19 cellular contexts compared by ENCODE assay signal in genomic region chr17:78332991-78333390, GRCh38. TPM values are rescaled to one million over a fixed set of nuclear protein-coding genes. Genes with fewer than 3 reads are reported as not detected.
DNase-seq lines count a peak whose midpoint lies in the region; ATAC-seq and FAIRE-seq lines count a peak whose summit lies in the region.
"Had no signal": no experiment of that assay in that cellular context is flagged by ENCODE, and none has a peak within 500 bp of the region (broad histone marks: within the 10 kb centered on the region; RNA-seq: fewer than 3 reads in every experiment).

No MANE protein-coding gene starts in this region.

- no peaks in the 10 kb centered on the region for H3K9me3 Mint-ChIP-seq in activated naive CD4-positive, alpha-beta T cell treated with anti-CD3 and anti-CD28 coated beads, Interleukin-2, amount 10 ng/mL, durations not matched to agents 7 days and 5 days
- no peaks in the 10 kb centered on the region for H3K9me3 Mint-ChIP-seq in activated CD8-positive, alpha-beta T cell treated with anti-CD3 and anti-CD28 coated beads, Interleukin-2, amount 10 ng/mL, durations not matched to agents 7 days and 5 days (ENCODE audit: insufficient read depth)
- H3K9me3 Mint-ChIP-seq in naive thymus-derived CD8-positive, alpha-beta T cell: no peaks in the 10 kb centered on the region
- H3K9me3 Mint-ChIP-seq in immature natural killer cell: peaks cover 0 to 1% (median 0%) of the 10 kb centered on the region in 6 donors

- POLR2A ChIA-PET in activated CD8-positive, alpha-beta T cell treated with anti-CD3 and anti-CD28 coated beads, Interleukin-2, amount 10 ng/mL, durations not matched to agents 7 days and 5 days (lab: Charles Lee): no interaction called here
- POLR2A ChIA-PET in naive thymus-derived CD8-positive, alpha-beta T cell (lab: Charles Lee): no interaction called here

- no peaks in the 10 kb centered on the region for H3K79me2 ChIP-seq in GM23248 (ENCODE audit: insufficient read depth)

- no peak overlapping the region for H3K4me2 ChIP-seq in GM23248 (ENCODE audit: unreplicated experiment)

- no peaks in the 10 kb centered on the region for H3K27me3 ChIP-seq in GM23248 (replicated peaks; ENCODE audit: insufficient read depth)
- H3K27me3 ChIP-seq: brain microvascular endothelial cell, SJSA1, tibial nerve had no signal

- no peaks in the 10 kb centered on the region for H3K36me3 ChIP-seq in GM23248 (ENCODE audit: low read depth)
- H3K36me3 ChIP-seq: brain microvascular endothelial cell, SJSA1, tibial nerve had no signal

- in situ Hi-C loops in GM23248 (cut with MboI): no loop called here

- WGBS in GM23248 (ENCODE audit: low coverage in 1 of 2, low lambda C conversion rate in 2 of 2, missing lambda C conversion rate in 2 of 2), 2 experiments: 89 to 91% methylated on average over 4 of the region's 4 CpGs

- H3K4me3 Mint-ChIP-seq in activated naive CD4-positive, alpha-beta T cell treated with anti-CD3 and anti-CD28 coated beads, Interleukin-2, amount 10 ng/mL, durations not matched to agents 7 days and 5 days: no peak overlapping the region
- no peak overlapping the region for H3K4me3 Mint-ChIP-seq in activated CD8-positive, alpha-beta T cell treated with anti-CD3 and anti-CD28 coated beads, Interleukin-2, amount 10 ng/mL, durations not matched to agents 7 days and 5 days
- H3K4me3 Mint-ChIP-seq in naive thymus-derived CD8-positive, alpha-beta T cell: peak overlapping the region in 7 of 10 donors; percentile 3 to 62 (median 50)
- no peak overlapping the region for H3K4me3 Mint-ChIP-seq in immature natural killer cell

- ATAC-seq in activated CD8-positive, alpha-beta T cell treated with anti-CD3 and anti-CD28 coated beads, Interleukin-2, amount 10 ng/mL, durations not matched to agents 7 days and 5 days: peak; percentile 59
- peak; percentile 76 to 82 for ATAC-seq in naive thymus-derived CD8-positive, alpha-beta T cell

- H3K27ac Mint-ChIP-seq in activated naive CD4-positive, alpha-beta T cell treated with anti-CD3 and anti-CD28 coated beads, Interleukin-2, amount 10 ng/mL, durations not matched to agents 7 days and 5 days: peak overlapping the region; percentile 88
- peak overlapping the region; percentile 60 for H3K27ac Mint-ChIP-seq in activated CD8-positive, alpha-beta T cell treated with anti-CD3 and anti-CD28 coated beads, Interleukin-2, amount 10 ng/mL, durations not matched to agents 7 days and 5 days
- peak overlapping the region; percentile 84 to 99 (median 92) for H3K27ac Mint-ChIP-seq in naive thymus-derived CD8-positive, alpha-beta T cell
- H3K27ac Mint-ChIP-seq in immature natural killer cell: no peak overlapping the region

- no peak overlapping the region for H3K27ac ChIP-seq in GM23248
- H3K27ac ChIP-seq: brain microvascular endothelial cell, coronary artery, SJSA1, tibial nerve had no signal

- H3K9ac ChIP-seq in GM23248: no peak overlapping the region

- H3K27me3 Mint-ChIP-seq in activated naive CD4-positive, alpha-beta T cell treated with anti-CD3 and anti-CD28 coated beads, Interleukin-2, amount 10 ng/mL, durations not matched to agents 7 days and 5 days: peaks cover 32% of the 10 kb centered on the region
- peaks cover 10% of the 10 kb centered on the region for H3K27me3 Mint-ChIP-seq in activated CD8-positive, alpha-beta T cell treated with anti-CD3 and anti-CD28 coated beads, Interleukin-2, amount 10 ng/mL, durations not matched to agents 7 days and 5 days (ENCODE audit: low read depth)
- no peaks in the 10 kb centered on the region for H3K27me3 Mint-ChIP-seq in naive thymus-derived CD8-positive, alpha-beta T cell
- H3K27me3 Mint-ChIP-seq in immature natural killer cell (ENCODE audit: low read depth in 3 of 3): peaks cover 1 to 11% (median 10%) of the 10 kb centered on the region in 3 donors

- peak; percentile 38 for FAIRE-seq in GM18507 (lab: Jason Lieb, UNC)
- FAIRE-seq: endometrium, small intestine had no signal

- H3K4me3 ChIP-seq in GM23248: no peak overlapping the region
- H3K4me3 ChIP-seq: coronary artery, SJSA1, tibial nerve had no signal

- peaks cover 48% of the 10 kb centered on the region for H3K4me1 ChIP-seq in GM23248 (ENCODE audit: insufficient read depth)

- CTCF ChIA-PET in activated naive CD4-positive, alpha-beta T cell treated with anti-CD3 and anti-CD28 coated beads, Interleukin-2, amount 10 ng/mL, durations not matched to agents 7 days and 5 days (lab: Charles Lee): no interaction called here
- CTCF ChIA-PET in activated CD8-positive, alpha-beta T cell treated with anti-CD3 and anti-CD28 coated beads, Interleukin-2, amount 10 ng/mL, durations not matched to agents 7 days and 5 days (lab: Charles Lee): no interaction called here

- no peaks in the 10 kb centered on the region for H3K36me3 Mint-ChIP-seq in activated naive CD4-positive, alpha-beta T cell treated with anti-CD3 and anti-CD28 coated beads, Interleukin-2, amount 10 ng/mL, durations not matched to agents 7 days and 5 days
- no peaks in the 10 kb centered on the region for H3K36me3 Mint-ChIP-seq in activated CD8-positive, alpha-beta T cell treated with anti-CD3 and anti-CD28 coated beads, Interleukin-2, amount 10 ng/mL, durations not matched to agents 7 days and 5 days (ENCODE audit: low read depth)
- no peaks in the 10 kb centered on the region for H3K36me3 Mint-ChIP-seq in naive thymus-derived CD8-positive, alpha-beta T cell
- H3K36me3 Mint-ChIP-seq in immature natural killer cell: no peaks in the 10 kb centered on the region

- H3K9me2 ChIP-seq in GM23248 (ENCODE audit: insufficient read depth): no peaks in the 10 kb centered on the region

- H3F3A ChIP-seq in GM23248 (ENCODE audit: insufficient read depth): peaks cover 36% of the 10 kb centered on the region

- H2AFZ ChIP-seq in GM23248: no peak overlapping the region

- H4K20me1 ChIP-seq in GM23248 (ENCODE audit: insufficient read depth): no peaks in the 10 kb centered on the region

- peaks cover 40% of the 10 kb centered on the region for H3K4me1 Mint-ChIP-seq in activated naive CD4-positive, alpha-beta T cell treated with anti-CD3 and anti-CD28 coated beads, Interleukin-2, amount 10 ng/mL, durations not matched to agents 7 days and 5 days
- peaks cover 26% of the 10 kb centered on the region for H3K4me1 Mint-ChIP-seq in activated CD8-positive, alpha-beta T cell treated with anti-CD3 and anti-CD28 coated beads, Interleukin-2, amount 10 ng/mL, durations not matched to agents 7 days and 5 days (ENCODE audit: low read depth)
- H3K4me1 Mint-ChIP-seq in naive thymus-derived CD8-positive, alpha-beta T cell: peaks cover 20 to 37% (median 36%) of the 10 kb centered on the region in 4 donors
- H3K4me1 Mint-ChIP-seq in immature natural killer cell: peaks cover 16 to 18% of the 10 kb centered on the region in 2 donors

- DNase-seq in activated naive CD4-positive, alpha-beta T cell treated with anti-CD3 and anti-CD28 coated beads, Interleukin-2, amount 10 ng/mL, durations not matched to agents 7 days and 5 days: no peak
- no peak for DNase-seq in activated naive CD4-positive, alpha-beta T cell treated with anti-CD3 and anti-CD28 coated beads, Interleukin-2, amount 50 U/mL, for 16 hours
- no peak for DNase-seq in GM18507 (ENCODE audit: extremely low spot score, insufficient read length, low read depth)
- no peak for DNase-seq in activated CD8-positive, alpha-beta T cell treated with anti-CD3 and anti-CD28 coated beads, Interleukin-2, amount 10 ng/mL, durations not matched to agents 7 days and 5 days
- peak in 2 of 10 donors; percentile 32 to 43 for DNase-seq in naive thymus-derived CD8-positive, alpha-beta T cell
- no peak for DNase-seq in immature natural killer cell
- DNase-seq in GM23248: no peak
- DNase-seq in NCI-H526 treated with DMSO at 0.1 percent for 48 hours (lab: John Stamatoyannopoulos, UW): no peak
- DNase-seq: brain microvascular endothelial cell; DMS79 treated with DMSO at 0.1 percent for 48 hours; MV-4-11; NCI-H1694 treated with DMSO at 0.1 percent for 48 hours; NCI-H774; small intestine; stimulated activated naive CD4-positive, alpha-beta T cell treated with Interleukin-2 at 50 U/mL for 16 hours had no signal

- no peaks in the 10 kb centered on the region for H3K9me3 ChIP-seq in GM23248 (ENCODE audit: low read depth)
- H3K9me3 ChIP-seq: SJSA1, tibial nerve had no signal

RNA-seq across cellular contexts. Expression of gene SOCS3, which starts 26.9 kb away (rescaled TPM):
- 1 to 10 TPM; 9.1 TPM for total RNA-seq in activated CD8-positive, alpha-beta T cell treated with anti-CD3 and anti-CD28 coated beads, Interleukin-2, amount 10 ng/mL, durations not matched to agents 7 days and 5 days
- total RNA-seq in naive thymus-derived CD8-positive, alpha-beta T cell: 1 to 10 TPM in 1 of 2 experiments, under 1 TPM in 1; 0.86 to 1.0 TPM
- 10 to 100 TPM; 21.2 to 43.9 (median 37.3) TPM for polyA plus RNA-seq in naive thymus-derived CD8-positive, alpha-beta T cell
- polyA plus RNA-seq in immature natural killer cell (10 to 100 TPM in 2 of 3 donors, 1 to 10 TPM in 1; 9.0 to 15.4 (median 10.6) TPM), GM23248 (2016; fragmentation: Nextera tagmentation; extraction: Ambion mirVana) (31.2 and 31.5 TPM in 2 replicates)
- total RNA-seq in GM23248 (2014; rRNA removed; shearing (Covaris generic)): 47.8 and 50.6 TPM in 2 replicates

RNA-seq across cellular contexts. Expression of gene PGS1, which starts 45.5 kb away (rescaled TPM):
- 10 to 100 TPM; 46.5 to 51.0 TPM for total RNA-seq in activated CD8-positive, alpha-beta T cell treated with anti-CD3 and anti-CD28 coated beads, Interleukin-2, amount 10 ng/mL, durations not matched to agents 7 days and 5 days
- total RNA-seq in naive thymus-derived CD8-positive, alpha-beta T cell: 10 to 100 TPM; 72.5 to 73.4 TPM
- 10 to 100 TPM; 24.3 to 46.6 (median 32.7) TPM for polyA plus RNA-seq in naive thymus-derived CD8-positive, alpha-beta T cell
- polyA plus RNA-seq in immature natural killer cell (10 to 100 TPM; 17.0 to 27.5 (median 27.2) TPM), GM23248 (2016; fragmentation: Nextera tagmentation; extraction: Ambion mirVana) (28.6 and 30.2 TPM in 2 replicates)
- total RNA-seq in GM23248 (2014; rRNA removed; shearing (Covaris generic)): 31.4 and 32.5 TPM in 2 replicates

Comparison
In these comparisons a context has a peak if more than half of its experiments do, and no peak if none do; other contexts are left out.
1. H3K27ac Mint-ChIP-seq: peak in activated naive CD4-positive, alpha-beta T cell treated with anti-CD3 and anti-CD28 coated beads, Interleukin-2, amount 10 ng/mL, durations not matched to agents 7 days and 5 days (single experiment), activated CD8-positive, alpha-beta T cell treated with anti-CD3 and anti-CD28 coated beads, Interleukin-2, amount 10 ng/mL, durations not matched to agents 7 days and 5 days (single experiment) and naive thymus-derived CD8-positive, alpha-beta T cell (10 of 10); none in immature natural killer cell (0 of 6).
2. H3K4me3 Mint-ChIP-seq: peak in naive thymus-derived CD8-positive, alpha-beta T cell (7 of 10); none in activated naive CD4-positive, alpha-beta T cell treated with anti-CD3 and anti-CD28 coated beads, Interleukin-2, amount 10 ng/mL, durations not matched to agents 7 days and 5 days (single experiment), activated CD8-positive, alpha-beta T cell treated with anti-CD3 and anti-CD28 coated beads, Interleukin-2, amount 10 ng/mL, durations not matched to agents 7 days and 5 days (single experiment) and immature natural killer cell (0 of 5).
3. RNA of gene SOCS3, which starts 26.9 kb away (total RNA-seq): 47.8 to 50.6 TPM in GM23248 and 9.1 TPM in activated CD8-positive, alpha-beta T cell treated with anti-CD3 and anti-CD28 coated beads, Interleukin-2, amount 10 ng/mL, durations not matched to agents 7 days and 5 days; 0.86 to 1.0 TPM in naive thymus-derived CD8-positive, alpha-beta T cell; every median in the first group is over 4 times any median in the second.